In genomic region chr17:50117202-50118040, GRCh38 we compare ENCODE assay signal across 9 cellular contexts. TPM values are rescaled to one million over a fixed set of nuclear protein-coding genes. Genes with fewer than 3 reads are reported as not detected.
DNase-seq lines count a peak whose midpoint lies in the region; ATAC-seq and TF ChIP-seq lines count a peak whose summit lies in the region.
"Had no signal": no experiment of that assay in that cellular context is flagged by ENCODE, and none has a peak within 500 bp of the region (broad histone marks: within the 10 kb centered on the region; RNA-seq: fewer than 3 reads in every experiment).

No MANE protein-coding gene starts in this region.

- no peaks in the 10 kb centered on the region for H3K79me2 ChIP-seq in trophoblast cell (ENCODE audit: control insufficient read depth, insufficient read depth, low read length, poor library complexity)

- no peak overlapping the region for H2BK5ac ChIP-seq in trophoblast cell (ENCODE audit: low read depth, low read length, poor library complexity)

- peak overlapping the region; percentile 80 for H4K8ac ChIP-seq in trophoblast cell (ENCODE audit: low read depth, low read length)

- no peak overlapping the region for H3K9ac ChIP-seq in trophoblast cell (ENCODE audit: low read length)

- H3K27ac Mint-ChIP-seq in activated T-helper 1 cell treated with anti-CD3 and anti-CD28 coated beads, Interleukin-12 subunit alpha, Interleukin-12 subunit beta, Interleukin-2, Interleukin-4 antibody, amounts not matched to agents 30 ng/mL and 10 ng/mL and 1 ng/mL, durations not matched to agents 14 hours and 24 hours and 36 hours = no peak overlapping the region

- H2BK120ac ChIP-seq in trophoblast cell (ENCODE audit: insufficient read depth, low read length, poor library complexity) = no peak overlapping the region

- no peaks in the 10 kb centered on the region for H3K27me3 ChIP-seq in trophoblast cell (ENCODE audit: insufficient read depth, low read length)

- no CpG with 5 or more reads among the region's 64 CpGs for WGBS in trophoblast cell (ENCODE audit: extremely low coverage, insufficient coverage, insufficient read length)

- H3K27ac ChIP-seq in trophoblast cell (ENCODE audit: low read depth, low read length) = no peak overlapping the region
- H3K27ac ChIP-seq: SJSA1 had no signal

- H3K14ac ChIP-seq in trophoblast cell (ENCODE audit: low read length) = no peak overlapping the region

- no peaks in the 10 kb centered on the region for H3K9me3 Mint-ChIP-seq in activated T-helper 1 cell treated with anti-CD3 and anti-CD28 coated beads, Interleukin-12 subunit alpha, Interleukin-12 subunit beta, Interleukin-2, Interleukin-4 antibody, amounts not matched to agents 30 ng/mL and 10 ng/mL and 1 ng/mL, durations not matched to agents 14 hours and 24 hours and 36 hours

- H3K4me3 Mint-ChIP-seq in activated T-helper 1 cell treated with anti-CD3 and anti-CD28 coated beads, Interleukin-12 subunit alpha, Interleukin-12 subunit beta, Interleukin-2, Interleukin-4 antibody, amounts not matched to agents 30 ng/mL and 10 ng/mL and 1 ng/mL, durations not matched to agents 14 hours and 24 hours and 36 hours = peak overlapping the region; percentile 43

- intact Hi-C loops in activated T-helper 1 cell treated with anti-CD3 and anti-CD28 coated beads, Interleukin-12 subunit alpha, Interleukin-12 subunit beta, Interleukin-2, Interleukin-4 antibody, amounts not matched to agents 30 ng/mL and 10 ng/mL and 1 ng/mL, durations not matched to agents 14 hours and 24 hours and 36 hours (cut with micrococcal nuclease) = no loop called here

- H3K79me1 ChIP-seq in trophoblast cell (ENCODE audit: low read length) = peaks cover 4% of the 10 kb centered on the region

- H2AFZ ChIP-seq in trophoblast cell (ENCODE audit: insufficient read depth, low read length, poor library complexity) = no peak overlapping the region

- peak; percentile 46; the same call in 2 of the 3 replicates for TF ChIP-seq CTCF in GM12872 (IDR thresholded peaks at IDR 0.05; ENCODE audit: insufficient read depth, low read depth, low read length)
- peak; percentile 56 for TF ChIP-seq CTCF in fibroblast of the aortic adventitia (IDR thresholded peaks at IDR 0.05; ENCODE audit: insufficient read depth, low read length)

- H4K12ac ChIP-seq in trophoblast cell (ENCODE audit: low read depth, low read length) = peak overlapping the region; percentile 54

- H3K4me1 ChIP-seq in trophoblast cell (ENCODE audit: control insufficient read depth in 1 of 2, insufficient read depth in 2 of 2, low read length in 2 of 2) = peaks cover 5 to 14% of the 10 kb centered on the region in 2 experiments

- no peak overlapping the region for H3K18ac ChIP-seq in trophoblast cell (ENCODE audit: low read length)

- peak overlapping the region; percentile 11 for H4K91ac ChIP-seq in trophoblast cell (ENCODE audit: low read depth, low read length)

- ATAC-seq in HG02840 (IDR thresholded peaks at IDR 0.05; ENCODE audit: low FRiP score, unreplicated experiment) (no peak), HG03432 (IDR thresholded peaks at IDR 0.05; ENCODE audit: unreplicated experiment) (no peak)

- H3K4ac ChIP-seq in trophoblast cell (ENCODE audit: low read depth, low read length) = no peak overlapping the region

- DNase-seq in NCI-H510A (lab: John Stamatoyannopoulos, UW) (peak; percentile 78), fibroblast of the aortic adventitia (ENCODE audit: low read depth) (peak; percentile 50), trophoblast cell (peak in 1 of 2 donors; percentile 69), NCI-H2171 treated with DMSO at 0.1 percent for 48 hours (lab: John Stamatoyannopoulos, UW) (no peak)
- DNase-seq in activated T-helper 1 cell treated with anti-CD3 and anti-CD28 coated beads, Interleukin-12 subunit alpha, Interleukin-12 subunit beta, Interleukin-2, Interleukin-4 antibody, amounts not matched to agents 30 ng/mL and 10 ng/mL and 1 ng/mL, durations not matched to agents 14 hours and 24 hours and 36 hours (ENCODE audit: low spot score) = peak; percentile 53

- H3K9me3 ChIP-seq in trophoblast cell (ENCODE audit: insufficient read depth, low read depth, low read length) = peaks cover 2% of the 10 kb centered on the region
- H3K9me3 ChIP-seq: SJSA1 had no signal

- peaks cover 6 to 8% of the 10 kb centered on the region in 2 experiments for H3K36me3 ChIP-seq in trophoblast cell (ENCODE audit: control insufficient read depth in 1 of 2, insufficient read depth in 2 of 2, low read length in 2 of 2)
- H3K36me3 ChIP-seq: SJSA1 had no signal

- H3K4me2 ChIP-seq in trophoblast cell (ENCODE audit: low read length) = peak overlapping the region; percentile 60

- no peaks in the 10 kb centered on the region for H3K36me3 Mint-ChIP-seq in activated T-helper 1 cell treated with anti-CD3 and anti-CD28 coated beads, Interleukin-12 subunit alpha, Interleukin-12 subunit beta, Interleukin-2, Interleukin-4 antibody, amounts not matched to agents 30 ng/mL and 10 ng/mL and 1 ng/mL, durations not matched to agents 14 hours and 24 hours and 36 hours (ENCODE audit: low read depth)

- H3K4me3 ChIP-seq in fibroblast of the aortic adventitia (ENCODE audit: low read depth, low read length) (peak overlapping the region; percentile 5), trophoblast cell (ENCODE audit: low read depth, low read length) (no peak overlapping the region)
- H3K4me3 ChIP-seq: SJSA1 had no signal

- H3K4me1 Mint-ChIP-seq in activated T-helper 1 cell treated with anti-CD3 and anti-CD28 coated beads, Interleukin-12 subunit alpha, Interleukin-12 subunit beta, Interleukin-2, Interleukin-4 antibody, amounts not matched to agents 30 ng/mL and 10 ng/mL and 1 ng/mL, durations not matched to agents 14 hours and 24 hours and 36 hours (ENCODE audit: low read depth) = peaks cover 15% of the 10 kb centered on the region

- peaks cover 64% of the 10 kb centered on the region for H3K27me3 Mint-ChIP-seq in activated T-helper 1 cell treated with anti-CD3 and anti-CD28 coated beads, Interleukin-12 subunit alpha, Interleukin-12 subunit beta, Interleukin-2, Interleukin-4 antibody, amounts not matched to agents 30 ng/mL and 10 ng/mL and 1 ng/mL, durations not matched to agents 14 hours and 24 hours and 36 hours (ENCODE audit: insufficient read depth)

- H2AK5ac ChIP-seq in trophoblast cell (ENCODE audit: low read length) = no peak overlapping the region

- H2BK12ac ChIP-seq in trophoblast cell (ENCODE audit: low read length) = no peak overlapping the region

- no peak overlapping the region for H3K23ac ChIP-seq in trophoblast cell (ENCODE audit: low read length)

RNA-seq across cellular contexts. Expression of gene SAMD14, which starts 12.5 kb away (rescaled TPM):
- 1.6 and 3.6 TPM in 2 replicates for total RNA-seq in activated T-helper 1 cell treated with anti-CD3 and anti-CD28 coated beads, Interleukin-12 subunit alpha, Interleukin-12 subunit beta, Interleukin-2, Interleukin-4 antibody, amounts not matched to agents 30 ng/mL and 10 ng/mL and 1 ng/mL, durations not matched to agents 14 hours and 24 hours and 36 hours
- 1.6 and 5.1 TPM in 2 replicates for total RNA-seq in fibroblast of the aortic adventitia (ENCODE audit: low replicate concordance)
- 6.9 and 7.4 TPM in 2 replicates for polyA plus RNA-seq in trophoblast cell (2013)

RNA-seq across cellular contexts. Expression of gene PDK2, which starts 22.3 kb away (rescaled TPM):
- total RNA-seq in activated T-helper 1 cell treated with anti-CD3 and anti-CD28 coated beads, Interleukin-12 subunit alpha, Interleukin-12 subunit beta, Interleukin-2, Interleukin-4 antibody, amounts not matched to agents 30 ng/mL and 10 ng/mL and 1 ng/mL, durations not matched to agents 14 hours and 24 hours and 36 hours = 13.7 and 16.9 TPM in 2 replicates
- 13.2 and 37.8 TPM in 2 replicates for total RNA-seq in fibroblast of the aortic adventitia (ENCODE audit: low replicate concordance)
- polyA plus RNA-seq in trophoblast cell (2013) = 16.1 and 16.2 TPM in 2 replicates

RNA-seq across cellular contexts. Expression of gene PPP1R9B, which starts 33.1 kb away (rescaled TPM):
- 97.1 and 101 TPM in 2 replicates for total RNA-seq in activated T-helper 1 cell treated with anti-CD3 and anti-CD28 coated beads, Interleukin-12 subunit alpha, Interleukin-12 subunit beta, Interleukin-2, Interleukin-4 antibody, amounts not matched to agents 30 ng/mL and 10 ng/mL and 1 ng/mL, durations not matched to agents 14 hours and 24 hours and 36 hours
- total RNA-seq in fibroblast of the aortic adventitia (ENCODE audit: low replicate concordance) = 59.3 and 85.4 TPM in 2 replicates
- polyA plus RNA-seq in trophoblast cell (2013) = 23.2 and 23.4 TPM in 2 replicates

RNA-seq across cellular contexts. Expression of gene SGCA, which starts 48.4 kb away (rescaled TPM):
- 0.32 and 0.49 TPM in 2 replicates for total RNA-seq in activated T-helper 1 cell treated with anti-CD3 and anti-CD28 coated beads, Interleukin-12 subunit alpha, Interleukin-12 subunit beta, Interleukin-2, Interleukin-4 antibody, amounts not matched to agents 30 ng/mL and 10 ng/mL and 1 ng/mL, durations not matched to agents 14 hours and 24 hours and 36 hours
- 0.65 and 0.90 TPM in 2 replicates for total RNA-seq in fibroblast of the aortic adventitia (ENCODE audit: low replicate concordance)
- polyA plus RNA-seq in trophoblast cell (2013) = not detected in 2 replicates
